In the genomic region with DNA sequence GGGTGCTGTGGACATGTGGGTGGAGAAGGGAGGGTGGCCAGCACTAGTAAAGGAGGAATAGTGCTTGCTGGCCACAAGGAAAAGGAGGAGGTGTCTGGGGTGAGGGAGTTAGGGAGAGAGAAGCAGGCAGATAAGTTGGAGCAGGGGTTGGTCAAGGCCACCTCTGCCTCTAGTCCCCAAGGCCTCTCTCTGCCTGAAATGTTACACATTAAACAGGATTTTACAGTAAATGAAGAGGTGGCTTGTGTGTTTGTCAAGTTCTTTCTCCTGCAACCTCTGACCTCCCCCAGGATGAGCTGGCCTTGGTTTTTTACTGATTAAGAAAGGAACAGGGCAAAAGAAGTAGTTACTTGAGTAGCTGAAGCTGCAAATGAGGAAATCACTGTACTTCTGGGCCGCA, we compare ENCODE assay signal across 1 cellular context.
TF ChIP-seq lines count a peak whose summit lies in the region.

No MANE protein-coding gene starts in this region.

TF ChIP-seq in A549, 52 proteins besides CTCF, POLR2A, EP300 and RAD21:
- no peak for TF ChIP-seq FOSL2 (IDR thresholded peaks at IDR 0.05)
- no peak for TF ChIP-seq FOSL2 (CRISPR knock-in tag; IDR thresholded peaks at IDR 0.05)
- no peak for TF ChIP-seq HOXA7 (CRISPR knock-in tag; IDR thresholded peaks at IDR 0.05)
- no peak for TF ChIP-seq NFE2L2 (conservative IDR thresholded peaks at IDR 0.05; ENCODE audit: low read length)
- TF ChIP-seq, protein P1, sequence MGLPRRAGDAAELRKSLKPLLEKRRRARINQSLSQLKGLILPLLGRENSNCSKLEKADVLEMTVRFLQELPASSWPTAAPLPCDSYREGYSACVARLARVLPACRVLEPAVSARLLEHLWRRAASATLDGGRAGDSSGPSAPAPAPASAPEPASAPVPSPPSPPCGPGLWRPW (IDR thresholded peaks at IDR 0.05), result no peak
- no peak for TF ChIP-seq ZSCAN20 (CRISPR knock-in tag; IDR thresholded peaks at IDR 0.05)
- TF ChIP-seq, protein P2, sequence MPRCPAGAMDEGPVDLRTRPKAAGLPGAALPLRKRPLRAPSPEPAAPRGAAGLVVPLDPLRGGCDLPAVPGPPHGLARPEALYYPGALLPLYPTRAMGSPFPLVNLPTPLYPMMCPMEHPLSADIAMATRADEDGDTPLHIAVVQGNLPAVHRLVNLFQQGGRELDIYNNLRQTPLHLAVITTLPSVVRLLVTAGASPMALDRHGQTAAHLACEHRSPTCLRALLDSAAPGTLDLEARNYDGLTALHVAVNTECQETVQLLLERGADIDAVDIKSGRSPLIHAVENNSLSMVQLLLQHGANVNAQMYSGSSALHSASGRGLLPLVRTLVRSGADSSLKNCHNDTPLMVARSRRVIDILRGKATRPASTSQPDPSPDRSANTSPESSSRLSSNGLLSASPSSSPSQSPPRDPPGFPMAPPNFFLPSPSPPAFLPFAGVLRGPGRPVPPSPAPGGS (IDR thresholded peaks at IDR 0.05), result no peak
- no peak for TF ChIP-seq MAZ (IDR thresholded peaks at IDR 0.05; ENCODE audit: borderline replicate concordance, low read depth, low read length)
- TF ChIP-seq JUNB (IDR thresholded peaks at IDR 0.05), result no peak
- no peak for TF ChIP-seq MAFK (IDR thresholded peaks at IDR 0.05; ENCODE audit: partially characterized antibody)
- TF ChIP-seq SREBF2 (IDR thresholded peaks at IDR 0.05), result no peak
- TF ChIP-seq TFCP2L1 (CRISPR knock-in tag; IDR thresholded peaks at IDR 0.05), result no peak
- no peak for TF ChIP-seq ELK1 (IDR thresholded peaks at IDR 0.05; ENCODE audit: low read depth, low read length)
- TF ChIP-seq NR3C1 (IDR thresholded peaks at IDR 0.05), result no peak
- no peak for TF ChIP-seq GATA3 (IDR thresholded peaks at IDR 0.05; ENCODE audit: borderline replicate concordance)
- TF ChIP-seq ATOH8 (CRISPR knock-in tag; IDR thresholded peaks at IDR 0.05; ENCODE audit: low read depth), result no peak
- TF ChIP-seq FOXS1 (CRISPR knock-in tag; IDR thresholded peaks at IDR 0.05), result no peak
